In the genomic region with DNA sequence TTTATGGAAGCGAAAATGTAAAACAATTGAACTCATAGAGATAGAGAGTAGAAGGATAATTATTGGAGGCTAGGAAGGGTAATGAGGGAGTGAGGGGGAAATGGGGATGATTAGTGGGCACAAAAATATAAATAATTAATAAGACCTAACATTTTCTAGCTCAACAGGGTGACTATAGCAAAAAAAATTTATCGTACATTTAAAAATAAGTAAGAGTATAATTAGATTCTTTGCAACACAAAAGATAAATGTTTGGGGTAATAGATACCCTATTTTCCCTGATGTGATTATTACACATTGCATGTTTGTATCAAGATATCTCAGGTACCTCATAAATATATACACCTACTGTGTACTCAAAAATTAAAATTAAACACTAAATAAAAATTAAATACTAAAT, we compare ENCODE assay signal across 28 cellular contexts.
"Had no signal": no experiment of that assay in that cellular context is flagged by ENCODE, and none has a peak within 500 bp of the region (broad histone marks: within the 10 kb centered on the region; RNA-seq: fewer than 3 reads in every experiment).

No MANE protein-coding gene starts in this region.

- H3K4me1 Mint-ChIP-seq: stimulated activated effector memory CD8-positive, alpha-beta T cell treated with anti-CD3 and anti-CD28 coated beads, Interleukin-12 subunit alpha, Interleukin-12 subunit beta, amount 100 ng/mL, for 72 hours; stimulated activated memory B cell treated with anti-CD40 and anti-IgM and Interleukin-4, amounts not matched to agents 10 μg/mL and 1 μg/mL and 100 μg/mL, for 72 hours; stimulated activated naive B cell treated with anti-CD40 and anti-IgM and Interleukin-4, amounts not matched to agents 10 μg/mL and 1 μg/mL and 100 μg/mL, for 72 hours; stimulated activated naive CD8-positive, alpha-beta T cell treated with anti-CD3 and anti-CD28 coated beads, Interleukin-15, amount 100 ng/mL, for 72 hours had no signal

- H3K36me3 ChIP-seq: suprapubic skin, thoracic aorta, thyroid gland, tibial artery, tibial nerve, transverse colon, upper lobe of left lung, upper lobe of right lung, uterus, vagina had no signal

- FAIRE-seq: urothelium cell line had no signal

- H3K9me3 ChIP-seq: suprapubic skin, testis, thoracic aorta, thyroid gland, tibial artery, tibial nerve, transverse colon, upper lobe of left lung, upper lobe of right lung, uterus, vagina had no signal

- H3K9me3 Mint-ChIP-seq: type B pancreatic cell had no signal

- DNase-seq: stimulated activated CD4-positive, alpha-beta T cell treated with anti-CD3 and anti-CD28 coated beads, Interleukin-2, amount 100 ng/mL, for 48 hours; stimulated activated CD4-positive, alpha-beta T cell treated with anti-CD3 and anti-CD28 coated beads, Interleukin-4, amount 100 ng/mL, for 1 hour; stimulated activated CD4-positive, alpha-beta T cell treated with anti-CD3 and anti-CD28 coated beads, Interleukin-4, amount 100 ng/mL, for 24 hours; stimulated activated CD4-positive, alpha-beta T cell treated with anti-CD3 and anti-CD28 coated beads, Interleukin-4, amount 100 ng/mL, for 4 hours; stimulated activated CD8-positive, alpha-beta memory T cell treated with anti-CD3 and anti-CD28 coated beads, Interleukin-4, amount 100 ng/mL, for 48 hours; stimulated activated naive B cell treated with anti-CD40 and anti-IgM and Interleukin-4, amounts not matched to agents 10 μg/mL and 1 μg/mL and 100 μg/mL, for 72 hours; stimulated activated naive CD4-positive, alpha-beta T cell; stimulated activated naive CD4-positive, alpha-beta T cell treated with Interleukin-2 at 50 U/mL for 16 hours; stimulated activated naive CD8-positive, alpha-beta T cell treated with anti-CD3 and anti-CD28 coated beads, Interleukin-15, amount 100 ng/mL, for 72 hours; stimulated activated naive CD8-positive, alpha-beta T cell treated with anti-CD3 and anti-CD28 coated beads, Interleukin-15, Interleukin-2, amounts not matched to agents 100 U/mL and 50 U/mL, for 24 hours; substantia nigra; testis; thyroid gland; tibial artery; transverse colon; trophoblast cell; upper lobe of left lung; upper lobe of right lung; uterus had no signal

- H3K27ac ChIP-seq: suprapubic skin, testis, thoracic aorta, thyroid gland, tibial artery, tibial nerve, transverse colon, upper lobe of left lung, upper lobe of right lung, uterus, vagina had no signal

- H3K4me1 ChIP-seq: suprapubic skin, testis, thyroid gland, tibial artery, tibial nerve, transverse colon, upper lobe of left lung, upper lobe of right lung, uterus, vagina had no signal

- H3K36me3 Mint-ChIP-seq: stimulated activated effector memory CD8-positive, alpha-beta T cell treated with anti-CD3 and anti-CD28 coated beads, Interleukin-12 subunit alpha, Interleukin-12 subunit beta, amount 100 ng/mL, for 72 hours; stimulated activated memory B cell treated with anti-CD40 and anti-IgM and Interleukin-4, amounts not matched to agents 10 μg/mL and 1 μg/mL and 100 μg/mL, for 72 hours; stimulated activated naive B cell treated with anti-CD40 and anti-IgM and Interleukin-4, amounts not matched to agents 10 μg/mL and 1 μg/mL and 100 μg/mL, for 72 hours; type B pancreatic cell had no signal

- H3K27ac Mint-ChIP-seq: stimulated activated effector memory CD8-positive, alpha-beta T cell treated with anti-CD3 and anti-CD28 coated beads, Interleukin-12 subunit alpha, Interleukin-12 subunit beta, amount 100 ng/mL, for 72 hours; stimulated activated memory B cell treated with anti-CD40 and anti-IgM and Interleukin-4, amounts not matched to agents 10 μg/mL and 1 μg/mL and 100 μg/mL, for 72 hours; stimulated activated naive B cell treated with anti-CD40 and anti-IgM and Interleukin-4, amounts not matched to agents 10 μg/mL and 1 μg/mL and 100 μg/mL, for 72 hours; stimulated activated naive CD8-positive, alpha-beta T cell treated with anti-CD3 and anti-CD28 coated beads, Interleukin-15, amount 100 ng/mL, for 72 hours; stimulated activated naive CD8-positive, alpha-beta T cell treated with anti-CD3 and anti-CD28 coated beads, Interleukin-15, Interleukin-2, amounts not matched to agents 100 ng/mL and 50 ng/mL, for 24 hours; type B pancreatic cell had no signal

- ATAC-seq: stimulated activated effector memory CD8-positive, alpha-beta T cell treated with anti-CD3 and anti-CD28 coated beads, Interleukin-12 subunit alpha, Interleukin-12 subunit beta, amount 100 ng/mL, for 72 hours; stimulated activated memory B cell treated with anti-CD40 and anti-IgM and Interleukin-4, amounts not matched to agents 10 μg/mL and 1 μg/mL and 100 μg/mL, for 72 hours; stimulated activated naive B cell treated with anti-CD40 and anti-IgM and Interleukin-4, amounts not matched to agents 10 μg/mL and 1 μg/mL and 100 μg/mL, for 72 hours; stimulated activated naive CD8-positive, alpha-beta T cell treated with anti-CD3 and anti-CD28 coated beads, Interleukin-15, amount 100 ng/mL, for 72 hours; stimulated activated naive CD8-positive, alpha-beta T cell treated with anti-CD3 and anti-CD28 coated beads, Interleukin-15, Interleukin-2, amounts not matched to agents 100 U/mL and 50 U/mL, for 24 hours; upper lobe of right lung had no signal

- H3K4me3 ChIP-seq: suprapubic skin, testis, thoracic aorta, thyroid gland, tibial artery, tibial nerve, transverse colon, upper lobe of left lung, upper lobe of right lung, uterus, vagina had no signal

- H3K4me3 Mint-ChIP-seq: stimulated activated effector memory CD8-positive, alpha-beta T cell treated with anti-CD3 and anti-CD28 coated beads, Interleukin-12 subunit alpha, Interleukin-12 subunit beta, amount 100 ng/mL, for 72 hours; stimulated activated memory B cell treated with anti-CD40 and anti-IgM and Interleukin-4, amounts not matched to agents 10 μg/mL and 1 μg/mL and 100 μg/mL, for 72 hours; stimulated activated naive B cell treated with anti-CD40 and anti-IgM and Interleukin-4, amounts not matched to agents 10 μg/mL and 1 μg/mL and 100 μg/mL, for 72 hours; stimulated activated naive CD8-positive, alpha-beta T cell treated with anti-CD3 and anti-CD28 coated beads, Interleukin-15, amount 100 ng/mL, for 72 hours; stimulated activated naive CD8-positive, alpha-beta T cell treated with anti-CD3 and anti-CD28 coated beads, Interleukin-15, Interleukin-2, amounts not matched to agents 100 ng/mL and 50 ng/mL, for 24 hours; type B pancreatic cell had no signal

- H3K27me3 ChIP-seq: suprapubic skin, testis, thyroid gland, tibial artery, tibial nerve, transverse colon, upper lobe of left lung, upper lobe of right lung, uterus, vagina had no signal

- H3K27me3 Mint-ChIP-seq: stimulated activated memory B cell treated with anti-CD40 and anti-IgM and Interleukin-4, amounts not matched to agents 10 μg/mL and 1 μg/mL and 100 μg/mL, for 72 hours; stimulated activated naive B cell treated with anti-CD40 and anti-IgM and Interleukin-4, amounts not matched to agents 10 μg/mL and 1 μg/mL and 100 μg/mL, for 72 hours; stimulated activated naive CD8-positive, alpha-beta T cell treated with anti-CD3 and anti-CD28 coated beads, Interleukin-15, amount 100 ng/mL, for 72 hours; stimulated activated naive CD8-positive, alpha-beta T cell treated with anti-CD3 and anti-CD28 coated beads, Interleukin-15, Interleukin-2, amounts not matched to agents 100 ng/mL and 50 ng/mL, for 24 hours; type B pancreatic cell had no signal
